13 cellular contexts compared by ENCODE assay signal in genomic region chr15:78312956-78313355, GRCh38. TPM values are rescaled to one million over a fixed set of nuclear protein-coding genes. Genes with fewer than 3 reads are reported as not detected.
DNase-seq lines count a peak whose midpoint lies in the region; ATAC-seq and TF ChIP-seq lines count a peak whose summit lies in the region.
"Had no signal": no experiment of that assay in that cellular context is flagged by ENCODE, and none has a peak within 500 bp of the region (broad histone marks: within the 10 kb centered on the region; RNA-seq: fewer than 3 reads in every experiment).

No MANE protein-coding gene starts in this region.

- H3K56ac ChIP-seq in H9 (ENCODE audit: insufficient read length, low read depth, low read length), result no peak overlapping the region

- H3T11ph ChIP-seq in H9 (ENCODE audit: low read length), result no peak overlapping the region

- H3K4me3 ChIP-seq in BLaER1 (no peak overlapping the region), iPS-20b (ENCODE audit: low read length) (no peak overlapping the region), neuronal stem cell (ENCODE audit: low read length in 2 of 2) (no peak overlapping the region), gastrocnemius medialis (no peak overlapping the region)
- H3K4me3 ChIP-seq: K562 had no signal

- H3K9me3 Mint-ChIP-seq in H9, result no peaks in the 10 kb centered on the region; a peak in 1 of 5 replicates
- H3K9me3 Mint-ChIP-seq: CD8-positive, alpha-beta memory T cell had no signal

- DNase-seq in H9, result no peak
- DNase-seq in neuronal stem cell (ENCODE audit: low spot score), result no peak
- DNase-seq in GDM1 (lab: John Stamatoyannopoulos, UW), result no peak
- DNase-seq in gastrocnemius medialis, result no peak
- DNase-seq: BE2C, Caco-2, DND-41, GF-D8 had no signal

- H3K36me3 ChIP-seq in BLaER1 (no peaks in the 10 kb centered on the region), iPS-20b (ENCODE audit: insufficient read depth, low read depth, low read length) (no peaks in the 10 kb centered on the region), neuronal stem cell (replicated peaks in 1 of 2; ENCODE audit: control insufficient read depth in 2 of 2, insufficient read depth in 2 of 2, low read length in 2 of 2) (no peaks in the 10 kb centered on the region), gastrocnemius medialis (no peaks in the 10 kb centered on the region)
- H3K36me3 ChIP-seq: BE2C had no signal

- H3K36me3 Mint-ChIP-seq in H9 (ENCODE audit: insufficient read depth in 1 of 3, low read depth in 3 of 3), result no peaks in the 10 kb centered on the region
- H3K36me3 Mint-ChIP-seq: CD8-positive, alpha-beta memory T cell had no signal

- no peak overlapping the region for H3K4me3 Mint-ChIP-seq in H9
- H3K4me3 Mint-ChIP-seq: CD8-positive, alpha-beta memory T cell had no signal

- H3K18ac ChIP-seq in H9 (ENCODE audit: insufficient read length, low read depth, low read length) (no peak overlapping the region), neuronal stem cell (ENCODE audit: low read length) (no peak overlapping the region)

- H2AK5ac ChIP-seq in H9 (ENCODE audit: insufficient read length, low read length), result no peak overlapping the region
- peak overlapping the region; percentile 58 for H2AK5ac ChIP-seq in neuronal stem cell (ENCODE audit: low read depth, low read length)

- H4K20me1 ChIP-seq in BLaER1 (no peaks in the 10 kb centered on the region), H9 (ENCODE audit: control insufficient read depth, insufficient read depth, insufficient read length) (no peaks in the 10 kb centered on the region)

- H2BK12ac ChIP-seq in H9 (ENCODE audit: insufficient read length, low read depth, low read length) (no peak overlapping the region), neuronal stem cell (ENCODE audit: low read length) (no peak overlapping the region)

- peaks cover 2% of the 10 kb centered on the region for H3K27me3 Mint-ChIP-seq in H9 (ENCODE audit: low read depth)

- H4K91ac ChIP-seq in H9 (ENCODE audit: insufficient read length, low read depth, low read length), result no peak overlapping the region
- no peak overlapping the region for H4K91ac ChIP-seq in neuronal stem cell (ENCODE audit: low read depth, low read length, poor library complexity)

- WGBS in H9 (ENCODE audit: extremely low coverage, insufficient read length, low lambda C conversion rate), result no CpG with 5 or more reads among the region's 5 CpGs
- no CpG with 5 or more reads among the region's 5 CpGs for WGBS in neuronal stem cell (ENCODE audit: extremely low coverage in 2 of 2, insufficient read length in 2 of 2, insufficient replicate concordance in 1 of 2), 2 donors

- H2AFZ ChIP-seq in H9 (ENCODE audit: low read length) (no peak overlapping the region), neuronal stem cell (ENCODE audit: low read length) (peak overlapping the region; percentile 86)

- in situ Hi-C loops in gastrocnemius medialis (cut with MboI; ENCODE audit: low sequenced_read_pairs in 4 of 4), result no loop called here

- no peak overlapping the region for H3K9ac ChIP-seq in BLaER1
- no peak overlapping the region for H3K9ac ChIP-seq in H9 (ENCODE audit: extremely low read depth, insufficient read length, low read length)
- H3K9ac ChIP-seq in iPS-20b (ENCODE audit: low read depth, low read length), result no peak overlapping the region; the same call in 1 of the 2 replicates
- no peak overlapping the region for H3K9ac ChIP-seq in neuronal stem cell (ENCODE audit: low read depth, low read length, poor library complexity)

- H4K5ac ChIP-seq in H9 (ENCODE audit: insufficient read length, low read depth, low read length), result no peak overlapping the region

- H4K8ac ChIP-seq in H9 (replicated peaks; ENCODE audit: insufficient read length, low read depth, low read length) (no peak overlapping the region), neuronal stem cell (ENCODE audit: low read depth, low read length) (no peak overlapping the region)

- H2BK5ac ChIP-seq in H9 (ENCODE audit: insufficient read length, low read length) (no peak overlapping the region), neuronal stem cell (ENCODE audit: low read length) (no peak overlapping the region)

- H3K27me3 ChIP-seq in BLaER1 (no peaks in the 10 kb centered on the region), H9 (ENCODE audit: insufficient read depth, low read length) (no peaks in the 10 kb centered on the region), iPS-20b (ENCODE audit: insufficient read depth, low read length) (no peaks in the 10 kb centered on the region), neuronal stem cell (ENCODE audit: control insufficient read depth in 3 of 3, insufficient read depth in 3 of 3, low read depth in 1 of 3, low read length in 3 of 3) (peaks cover 0 to 1% (median 0%) of the 10 kb centered on the region in 3 experiments), gastrocnemius medialis (no peaks in the 10 kb centered on the region)
- H3K27me3 ChIP-seq: BE2C had no signal

- H3K27ac Mint-ChIP-seq in H9, result peak overlapping the region in 2 of 3 experiments; percentile 59 to 76; a peak in 3 of 7 replicates

- intact Hi-C loops in gastrocnemius medialis (cut with DNase I; ENCODE audit: low total_unique reads), result no loop called here

- H3K27ac ChIP-seq in BLaER1, result no peak overlapping the region
- H3K27ac ChIP-seq in H9 (ENCODE audit: insufficient read length, low read depth, low read length), result no peak overlapping the region
- peak overlapping the region; percentile 19 for H3K27ac ChIP-seq in iPS-20b (ENCODE audit: low read length)
- H3K27ac ChIP-seq in neuronal stem cell (replicated peaks; ENCODE audit: low read length), result no peak overlapping the region
- H3K27ac ChIP-seq in gastrocnemius medialis, result no peak overlapping the region

- H3K4me1 ChIP-seq in BLaER1 (peaks cover 50% of the 10 kb centered on the region), H9 (ENCODE audit: insufficient read depth, low read length) (peaks cover 4% of the 10 kb centered on the region; the same call in 1 of the 2 replicates), iPS-20b (ENCODE audit: insufficient read depth, low read length) (peaks cover 17% of the 10 kb centered on the region), neuronal stem cell (ENCODE audit: control insufficient read depth in 2 of 2, insufficient read depth in 1 of 2, low read depth in 1 of 2, low read length in 2 of 2) (peaks cover 27 to 39% of the 10 kb centered on the region in 2 donors), gastrocnemius medialis (peaks cover 5 to 8% of the 10 kb centered on the region in 2 donors)
- H3K4me1 ChIP-seq: Caco-2 had no signal

- H3K4ac ChIP-seq in H9 (ENCODE audit: low read depth, low read length) (no peak overlapping the region), neuronal stem cell (ENCODE audit: low read length) (no peak overlapping the region)

- H3K4me2 ChIP-seq in BLaER1, result peak overlapping the region; percentile 49
- H3K4me2 ChIP-seq in H9 (ENCODE audit: insufficient read depth, insufficient read length, low read length), result no peak overlapping the region
- no peak overlapping the region for H3K4me2 ChIP-seq in neuronal stem cell (ENCODE audit: insufficient read depth, low read length, poor library complexity, severe bottlenecking)

- no peak overlapping the region for H2BK120ac ChIP-seq in H9 (ENCODE audit: low read depth, low read length, poor library complexity, severe bottlenecking)
- H2BK120ac ChIP-seq in neuronal stem cell (ENCODE audit: low read depth, low read length), result no peak overlapping the region

- TF ChIP-seq CTCF in H9 (conservative IDR thresholded peaks at IDR 0.05) (no peak), gastrocnemius medialis (IDR thresholded peaks at IDR 0.05 in 4 of 5, conservative IDR thresholded peaks at IDR 0.05 in 1 of 5) (no peak)

- TF ChIP-seq POLR2A in gastrocnemius medialis (IDR thresholded peaks at IDR 0.05), result no peak

- ATAC-seq in GM21619 (IDR thresholded peaks at IDR 0.05; ENCODE audit: unreplicated experiment) (no peak), gastrocnemius medialis (no peak)
- ATAC-seq: K562 had no signal

- H3K14ac ChIP-seq in H9 (ENCODE audit: insufficient read depth, low read length), result no peak overlapping the region
- no peak overlapping the region for H3K14ac ChIP-seq in neuronal stem cell (ENCODE audit: low read length)

- peaks cover 37 to 55% of the 10 kb centered on the region in 2 experiments for H3K4me1 Mint-ChIP-seq in H9
- H3K4me1 Mint-ChIP-seq: CD8-positive, alpha-beta memory T cell had no signal

- H2BK15ac ChIP-seq in H9 (ENCODE audit: low read depth, low read length), result no peak overlapping the region
- H2BK15ac ChIP-seq in neuronal stem cell (ENCODE audit: low read length), result peak overlapping the region; percentile 39

- H3K79me1 ChIP-seq in H9 (ENCODE audit: insufficient read depth, low read depth, low read length, poor library complexity, severe bottlenecking) (no peaks in the 10 kb centered on the region), neuronal stem cell (ENCODE audit: low read depth, low read length) (no peaks in the 10 kb centered on the region)

- no peaks in the 10 kb centered on the region for H3K23me2 ChIP-seq in H9 (ENCODE audit: insufficient read length, low read depth, low read length, poor library complexity, severe bottlenecking)

- H3K9me3 ChIP-seq in BLaER1, result no peaks in the 10 kb centered on the region
- no peaks in the 10 kb centered on the region for H3K9me3 ChIP-seq in H9 (ENCODE audit: control insufficient read depth, low read depth, low read length)
- H3K9me3 ChIP-seq in iPS-20b (ENCODE audit: insufficient read depth, low read depth, low read length), result no peaks in the 10 kb centered on the region
- H3K9me3 ChIP-seq in neuronal stem cell (replicated peaks in 1 of 2; ENCODE audit: control insufficient read depth in 2 of 2, insufficient read depth in 1 of 2, low read depth in 1 of 2, low read length in 2 of 2), result no peaks in the 10 kb centered on the region
- no peaks in the 10 kb centered on the region for H3K9me3 ChIP-seq in gastrocnemius medialis
- H3K9me3 ChIP-seq: BE2C, Caco-2 had no signal

- no peaks in the 10 kb centered on the region for H3K79me2 ChIP-seq in H9 (ENCODE audit: insufficient read depth, low read length)

- H3K23ac ChIP-seq in H9 (ENCODE audit: insufficient read length, low read depth, low read length) (no peak overlapping the region), neuronal stem cell (ENCODE audit: low read depth, low read length, poor library complexity) (no peak overlapping the region)

- H2BK20ac ChIP-seq in H9 (ENCODE audit: low read depth, low read length, poor library complexity, severe bottlenecking), result no peak overlapping the region

RNA-seq across cellular contexts. Expression of gene SKIC8, which starts 13.5 kb away (rescaled TPM):
- total RNA-seq in H9 (2021) (43.8 and 45.6 TPM in 2 replicates), gastrocnemius medialis (10 to 100 TPM; 36.9 to 48.6 (median 42.7) TPM)
- 34.0 TPM for polyA plus RNA-seq in neuronal stem cell (2013, experiment 1 of 2)
- polyA plus RNA-seq in neuronal stem cell (2013, experiment 2 of 2), result 34.5 TPM

RNA-seq across cellular contexts. Expression of gene CRABP1, which starts 27.2 kb away (rescaled TPM):
- total RNA-seq in H9 (2021) (93.0 and 93.1 TPM in 2 replicates), gastrocnemius medialis (not detected)
- 1,930 TPM for polyA plus RNA-seq in neuronal stem cell (2013, experiment 1 of 2)
- polyA plus RNA-seq in neuronal stem cell (2013, experiment 2 of 2), result 1,905 TPM
- total RNA-seq: CD8-positive, alpha-beta memory T cell had no signal
- polyA plus RNA-seq: CD8-positive, alpha-beta memory T cell; K562 had no signal

RNA-seq across cellular contexts. Expression of gene DNAJA4, which starts 48.6 kb away (rescaled TPM):
- total RNA-seq in H9 (2021) (0.13 and 0.35 TPM in 2 replicates), gastrocnemius medialis (100 to 1,000 TPM in 1 of 4 donors, 10 to 100 TPM in 3; 13.7 to 120 (median 37.8) TPM)
- polyA plus RNA-seq in neuronal stem cell (2013, experiment 1 of 2), result 0.08 TPM
- 0.06 TPM for polyA plus RNA-seq in neuronal stem cell (2013, experiment 2 of 2)

Comparison
In these comparisons a context has a peak if more than half of its experiments do, and no peak if none do; other contexts are left out.
1. RNA of gene CRABP1, which starts 27.2 kb away (total RNA-seq): 93.0 to 93.1 TPM in H9; not detected in gastrocnemius medialis; every median in the first group is over 10 times any median in the second.
2. RNA of gene DNAJA4, which starts 48.6 kb away (total RNA-seq): 13.7 to 120 TPM in gastrocnemius medialis; 0.13 to 0.35 TPM in H9; every median in the first group is over 10 times any median in the second.